Comparison of ENCODE assay signal across 2 cellular contexts in the genomic region with DNA sequence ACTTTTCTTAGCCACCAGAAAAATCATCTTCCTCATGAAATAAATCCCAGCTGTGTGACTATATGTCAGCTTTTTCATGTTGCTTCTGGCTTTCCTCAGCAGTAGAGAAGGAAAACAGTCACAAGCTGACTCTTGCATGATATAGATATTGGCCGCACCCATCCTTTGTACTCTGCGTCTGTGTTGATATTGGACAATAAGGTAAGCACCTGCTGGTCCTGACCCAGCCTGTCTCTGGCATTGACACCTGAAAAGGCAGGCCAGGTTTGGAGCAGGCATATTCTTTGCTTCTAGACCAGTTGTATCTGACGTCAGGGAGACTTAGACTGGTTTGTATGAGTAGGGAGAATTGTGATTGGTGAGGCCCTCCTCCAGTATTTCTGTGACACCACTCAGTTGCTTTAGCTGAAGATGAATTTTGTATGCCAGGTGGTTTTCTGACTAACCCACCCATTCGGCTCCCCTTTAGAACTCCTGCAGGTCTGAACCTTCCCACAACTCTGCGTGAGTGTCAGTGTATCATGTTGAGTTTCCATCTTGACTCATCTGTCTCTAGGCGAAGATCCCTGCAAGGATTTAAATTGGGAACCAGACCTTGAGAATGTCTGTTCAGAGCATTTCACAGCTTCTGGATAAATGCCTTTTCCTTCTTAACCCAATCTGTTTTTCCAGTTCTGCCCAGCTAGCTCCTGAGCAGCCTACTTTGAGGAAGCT.
TF ChIP-seq lines count a peak whose summit lies in the region.

No MANE protein-coding gene starts in this region.

TF ChIP-seq in HepG2, 621 proteins besides CTCF, POLR2A, EP300 and RAD21 (continued from another document):
- TF ChIP-seq, protein P1, sequence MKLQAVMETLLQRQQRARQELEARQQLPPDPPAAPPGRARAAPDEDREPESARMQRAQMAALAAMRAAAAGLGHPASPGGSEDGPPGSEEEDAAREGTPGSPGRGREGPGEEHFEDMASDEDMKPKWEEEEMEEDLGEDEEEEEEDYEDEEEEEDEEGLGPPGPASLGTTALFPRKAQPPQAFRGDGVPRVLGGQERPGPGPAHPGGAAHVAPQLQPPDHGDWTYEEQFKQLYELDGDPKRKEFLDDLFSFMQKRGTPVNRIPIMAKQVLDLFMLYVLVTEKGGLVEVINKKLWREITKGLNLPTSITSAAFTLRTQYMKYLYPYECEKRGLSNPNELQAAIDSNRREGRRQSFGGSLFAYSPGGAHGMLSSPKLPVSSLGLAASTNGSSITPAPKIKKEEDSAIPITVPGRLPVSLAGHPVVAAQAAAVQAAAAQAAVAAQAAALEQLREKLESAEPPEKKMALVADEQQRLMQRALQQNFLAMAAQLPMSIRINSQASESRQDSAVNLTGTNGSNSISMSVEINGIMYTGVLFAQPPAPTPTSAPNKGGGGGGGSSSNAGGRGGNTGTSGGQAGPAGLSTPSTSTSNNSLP (IDR thresholded peaks at IDR 0.05; ENCODE audit: low read depth, low read length) = no peak

TF ChIP-seq in K562, 482 proteins besides CTCF, POLR2A, EP300 and RAD21:
- no peak for TF ChIP-seq POLR2AphosphoS5 (IDR thresholded peaks at IDR 0.05; ENCODE audit: control insufficient read depth, insufficient read depth, low read depth, low read length)
- no peak for TF ChIP-seq ZNF445 (CRISPR knock-in tag; IDR thresholded peaks at IDR 0.05; ENCODE audit: low read depth)
- TF ChIP-seq RFX5 (IDR thresholded peaks at IDR 0.05; ENCODE audit: low read depth, low read length) = 0 out of 2 replicates have a peak, but pooled peaks have one; percentile 37
